1 cellular context compared by ENCODE assay signal in the genomic region with DNA sequence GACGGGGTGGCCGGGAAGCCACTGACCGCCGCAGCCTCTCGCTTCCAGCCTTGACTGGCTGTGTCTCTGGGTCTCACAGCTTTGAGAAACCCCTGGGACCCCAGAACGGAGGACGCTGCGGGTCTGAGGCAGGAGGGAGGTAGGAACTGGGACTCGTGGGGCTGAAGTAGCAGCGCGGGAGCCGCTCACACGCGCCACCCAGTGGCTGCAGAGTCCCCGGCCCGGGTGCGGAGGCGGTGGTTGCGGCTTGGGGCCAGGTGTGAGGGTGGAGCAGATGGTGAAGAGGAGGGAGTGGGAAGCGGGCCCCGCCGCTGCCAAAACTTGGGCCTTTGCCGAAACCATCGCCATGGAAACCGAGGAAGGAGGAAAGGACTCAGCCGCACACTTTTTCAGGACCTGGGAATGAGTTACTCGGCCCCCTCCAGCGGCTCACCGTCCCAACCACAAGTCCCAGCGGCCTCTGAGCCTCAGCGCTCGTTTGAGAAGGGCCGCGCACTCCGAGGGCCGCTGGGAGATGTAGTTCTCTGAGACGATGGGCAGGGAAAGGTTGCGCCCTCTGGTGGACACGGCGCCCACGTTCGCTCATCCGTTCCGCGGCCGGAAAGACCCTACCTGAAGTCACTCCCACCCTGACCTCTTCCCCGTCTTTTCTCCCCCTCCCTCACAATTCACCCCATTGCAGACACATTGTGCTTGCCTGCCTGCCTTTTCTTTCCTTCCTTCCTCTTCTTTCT.
A peak's percentile ranks its signal among the peaks of the same experiment; 100 is the strongest.
TF ChIP-seq lines count a peak whose summit lies in the region.

No MANE protein-coding gene starts in this region.

TF ChIP-seq in HepG2, 621 proteins besides CTCF, POLR2A, EP300 and RAD21 (continued from another document):
- TF ChIP-seq, protein P1, sequence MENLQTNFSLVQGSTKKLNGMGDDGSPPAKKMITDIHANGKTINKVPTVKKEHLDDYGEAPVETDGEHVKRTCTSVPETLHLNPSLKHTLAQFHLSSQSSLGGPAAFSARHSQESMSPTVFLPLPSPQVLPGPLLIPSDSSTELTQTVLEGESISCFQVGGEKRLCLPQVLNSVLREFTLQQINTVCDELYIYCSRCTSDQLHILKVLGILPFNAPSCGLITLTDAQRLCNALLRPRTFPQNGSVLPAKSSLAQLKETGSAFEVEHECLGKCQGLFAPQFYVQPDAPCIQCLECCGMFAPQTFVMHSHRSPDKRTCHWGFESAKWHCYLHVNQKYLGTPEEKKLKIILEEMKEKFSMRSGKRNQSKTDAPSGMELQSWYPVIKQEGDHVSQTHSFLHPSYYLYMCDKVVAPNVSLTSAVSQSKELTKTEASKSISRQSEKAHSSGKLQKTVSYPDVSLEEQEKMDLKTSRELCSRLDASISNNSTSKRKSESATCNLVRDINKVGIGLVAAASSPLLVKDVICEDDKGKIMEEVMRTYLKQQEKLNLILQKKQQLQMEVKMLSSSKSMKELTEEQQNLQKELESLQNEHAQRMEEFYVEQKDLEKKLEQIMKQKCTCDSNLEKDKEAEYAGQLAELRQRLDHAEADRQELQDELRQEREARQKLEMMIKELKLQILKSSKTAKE (CRISPR knock-in tag; IDR thresholded peaks at IDR 0.05; ENCODE audit: borderline replicate concordance), result no peak
- TF ChIP-seq DRAP1 (CRISPR knock-in tag; IDR thresholded peaks at IDR 0.05) (no peak), SAP130 (CRISPR knock-in tag; IDR thresholded peaks at IDR 0.05; ENCODE audit: low read depth) (peak; percentile 33), NFIB (CRISPR knock-in tag; IDR thresholded peaks at IDR 0.05; ENCODE audit: borderline replicate concordance) (no peak), FOXA1 (IDR thresholded peaks at IDR 0.05) (no peak), FOXA1 (CRISPR knock-in tag; IDR thresholded peaks at IDR 0.05) (no peak), PRDM10 (CRISPR knock-in tag; IDR thresholded peaks at IDR 0.05; ENCODE audit: low read depth) (peak; percentile 60; the same call in 1 of the 2 replicates), ZBTB39 (CRISPR knock-in tag; IDR thresholded peaks at IDR 0.05) (peak; percentile 31; the same call in 1 of the 2 replicates), ZNF12 (CRISPR knock-in tag; IDR thresholded peaks at IDR 0.05) (no peak), ZNF253 (CRISPR knock-in tag; IDR thresholded peaks at IDR 0.05; ENCODE audit: borderline replicate concordance) (no peak), ZNF292 (CRISPR knock-in tag; IDR thresholded peaks at IDR 0.05; ENCODE audit: borderline replicate concordance, low read depth) (no peak; the same call in 1 of the 2 replicates), SRSF9 (IDR thresholded peaks at IDR 0.05; ENCODE audit: borderline replicate concordance, insufficient read depth, low read depth, low read length, poor library complexity, severe bottlenecking) (no peak)
